In genomic region chr1:31243451-31244286, GRCh38 we compare ENCODE assay signal across 17 cellular contexts. TPM values are rescaled to one million over a fixed set of nuclear protein-coding genes. Genes with fewer than 3 reads are reported as not detected.
DNase-seq lines count a peak whose midpoint lies in the region; ATAC-seq and TF ChIP-seq lines count a peak whose summit lies in the region.
"Had no signal": no experiment of that assay in that cellular context is flagged by ENCODE, and none has a peak within 500 bp of the region (broad histone marks: within the 10 kb centered on the region; RNA-seq: fewer than 3 reads in every experiment).

No MANE protein-coding gene starts in this region.

- H3K27ac ChIP-seq in endodermal cell (ENCODE audit: low read depth, low read length) (peak overlapping the region; percentile 8), osteoblast (ENCODE audit: low read depth, low read length) (no peak overlapping the region), spleen (no peak overlapping the region)
- H3K27ac ChIP-seq: C4-2B, prostate gland, thyroid gland, VCaP had no signal

- H3K79me2 ChIP-seq in osteoblast (ENCODE audit: insufficient read depth, low read length): no peaks in the 10 kb centered on the region

- ATAC-seq in HG03025 (IDR thresholded peaks at IDR 0.05; ENCODE audit: low FRiP score, unreplicated experiment): no peak

- intact Hi-C loops in spleen (cut with DNase I; ENCODE audit: low total_unique reads): no loop called here

- H3K27ac Mint-ChIP-seq in endodermal cell: no peak overlapping the region

- H3K4me1 ChIP-seq in endodermal cell (ENCODE audit: control insufficient read depth, insufficient read depth, low read length) (peaks cover 5% of the 10 kb centered on the region), osteoblast (ENCODE audit: insufficient read depth, low read length) (peaks cover 5% of the 10 kb centered on the region), spleen (peaks cover 0 to 24% (median 16%) of the 10 kb centered on the region in 6 donors)
- H3K4me1 ChIP-seq: HAP-1, prostate gland had no signal

- H3K4me2 ChIP-seq in osteoblast (ENCODE audit: insufficient read depth, low read length): no peak overlapping the region

- DNase-seq in HCEC 1CT: peak; percentile 40
- DNase-seq in NCI-H2227 (lab: John Stamatoyannopoulos, UW; ENCODE audit: unreplicated experiment): peak; percentile 62
- DNase-seq in endodermal cell: no peak
- DNase-seq in osteoblast (ENCODE audit: insufficient read length, low spot score, missing footprints): peak; percentile 89
- no peak for DNase-seq in spleen
- DNase-seq in RKO (ENCODE audit: low spot score): no peak
- DNase-seq: DND-41; effector CD8-positive, alpha-beta T cell; NCI-H2029; OCI-M1; thyroid gland had no signal

- no peak for TF ChIP-seq POLR2A in spleen (IDR thresholded peaks at IDR 0.05)

- H3K4me1 Mint-ChIP-seq in endodermal cell: peaks cover 12% of the 10 kb centered on the region

- WGBS in endodermal cell (ENCODE audit: insufficient coverage in 1 of 2, insufficient read length in 1 of 2), 2 experiments: 86 to 88% methylated on average over 10 to 11 of the region's 11 CpGs
- WGBS in spleen, 5 donors: 68 to 84% (median 75%) methylated on average over 11 of the region's 11 CpGs

- no peak overlapping the region for H3K4me3 Mint-ChIP-seq in endodermal cell

- H3K27me3 Mint-ChIP-seq in endodermal cell (ENCODE audit: insufficient read depth): peaks cover 31% of the 10 kb centered on the region

- H3K9me3 ChIP-seq in endodermal cell (ENCODE audit: control insufficient read depth, low read length) (no peaks in the 10 kb centered on the region), osteoblast (ENCODE audit: low read depth, low read length) (no peaks in the 10 kb centered on the region), spleen (no peaks in the 10 kb centered on the region)
- H3K9me3 ChIP-seq: HAP-1, prostate gland, thyroid gland had no signal

- H3K9ac ChIP-seq in endodermal cell (ENCODE audit: extremely low read depth, low read length, poor library complexity, severe bottlenecking): no peak overlapping the region

- H2AFZ ChIP-seq in osteoblast (ENCODE audit: low read length): no peak overlapping the region

- TF ChIP-seq CTCF in endodermal cell (conservative IDR thresholded peaks at IDR 0.05) (no peak), osteoblast (IDR thresholded peaks at IDR 0.05; ENCODE audit: extremely low read depth, low read depth, low read length) (no peak), spleen (IDR thresholded peaks at IDR 0.05 in 8 of 11, conservative IDR thresholded peaks at IDR 0.05 in 3 of 11) (no peak)

- H3K27me3 ChIP-seq in endodermal cell (ENCODE audit: control insufficient read depth, insufficient read depth, low read length, poor library complexity, severe bottlenecking) (peaks cover 17% of the 10 kb centered on the region), osteoblast (ENCODE audit: insufficient read depth, low read length) (peaks cover 28% of the 10 kb centered on the region), spleen (replicated peaks in 1 of 7) (peaks cover 0 to 33% (median 25%) of the 10 kb centered on the region in 7 donors)
- H3K27me3 ChIP-seq: thyroid gland had no signal

- H3K36me3 Mint-ChIP-seq in endodermal cell (ENCODE audit: low read depth): no peaks in the 10 kb centered on the region
- H3K36me3 Mint-ChIP-seq: brain had no signal

- no peaks in the 10 kb centered on the region for H3K9me3 Mint-ChIP-seq in endodermal cell
- H3K9me3 Mint-ChIP-seq: brain had no signal

- H4K20me1 ChIP-seq in osteoblast (ENCODE audit: insufficient read depth, low read length): no peaks in the 10 kb centered on the region

- H3K36me3 ChIP-seq in endodermal cell (ENCODE audit: control insufficient read depth, insufficient read depth, low read length) (no peaks in the 10 kb centered on the region), osteoblast (ENCODE audit: insufficient read depth, low read length) (no peaks in the 10 kb centered on the region), spleen (no peaks in the 10 kb centered on the region)
- H3K36me3 ChIP-seq: HAP-1, prostate gland, thyroid gland had no signal

- H3K4me3 ChIP-seq in endodermal cell (ENCODE audit: low read length): no peak overlapping the region
- H3K4me3 ChIP-seq in osteoblast (ENCODE audit: insufficient read depth, low read length): no peak overlapping the region
- no peak overlapping the region for H3K4me3 ChIP-seq in spleen
- H3K4me3 ChIP-seq: HAP-1, prostate gland, thyroid gland had no signal

RNA-seq across cellular contexts. Expression of gene NKAIN1, which starts 4.0 kb away (rescaled TPM):
- 10 to 100 TPM in 1 of 2 donors, 1 to 10 TPM in 1; 7.0 to 13.2 TPM for total RNA-seq in endodermal cell
- polyA plus RNA-seq in endodermal cell (2013, experiment 1 of 2): 74.2 TPM
- 73.3 TPM for polyA plus RNA-seq in endodermal cell (2013, experiment 2 of 2)
- total RNA-seq in osteoblast: not detected in 2 replicates
- total RNA-seq in spleen: not detected
- polyA plus RNA-seq in spleen: under 1 TPM in 1 of 3 donors, not detected in 2; 0.08 TPM
- total RNA-seq: thyroid gland had no signal

RNA-seq across cellular contexts. Expression of gene SNRNP40, which starts 52.9 kb away (rescaled TPM):
- total RNA-seq in endodermal cell (100 to 1,000 TPM in 1 of 2 donors, 10 to 100 TPM in 1; 98.6 to 141 TPM), osteoblast (67.5 and 78.2 TPM in 2 replicates), spleen (10 to 100 TPM; 38.8 to 53.0 (median 44.8) TPM)
- 83.7 TPM for polyA plus RNA-seq in endodermal cell (2013, experiment 1 of 2)
- polyA plus RNA-seq in endodermal cell (2013, experiment 2 of 2): 75.8 TPM
- 10 to 100 TPM; 21.4 to 37.5 (median 29.6) TPM for polyA plus RNA-seq in spleen

RNA-seq across cellular contexts. Expression of gene ZCCHC17, which starts 53.2 kb away (rescaled TPM):
- total RNA-seq in endodermal cell (10 to 100 TPM; 47.6 to 53.8 TPM), osteoblast (25.9 and 30.4 TPM in 2 replicates), spleen (10 to 100 TPM; 16.1 to 23.7 (median 18.2) TPM)
- 46.0 TPM for polyA plus RNA-seq in endodermal cell (2013, experiment 1 of 2)
- polyA plus RNA-seq in endodermal cell (2013, experiment 2 of 2): 48.9 TPM
- 10 to 100 TPM; 24.1 to 31.7 (median 29.8) TPM for polyA plus RNA-seq in spleen

Comparison
In these comparisons a context has a peak if more than half of its experiments do, and no peak if none do; other contexts are left out.
1. DNase-seq: peak in HCEC 1CT (single experiment), NCI-H2227 (single experiment) and osteoblast (single experiment); none in endodermal cell (single experiment), spleen (single experiment) and RKO (single experiment).